In genomic region chr21:29194847-29195246, GRCh38 we compare ENCODE assay signal across 1 cellular context.
TF ChIP-seq lines count a peak whose summit lies in the region.

No MANE protein-coding gene starts in this region.

TF ChIP-seq in HepG2, 621 proteins besides CTCF, POLR2A, EP300 and RAD21 (continued from another document):
- TF ChIP-seq ZNF646 (CRISPR knock-in tag; IDR thresholded peaks at IDR 0.05) (no peak), SATB2 (CRISPR knock-in tag; IDR thresholded peaks at IDR 0.05) (no peak), ETV6 (CRISPR knock-in tag; conservative IDR thresholded peaks at IDR 0.05) (no peak), MED8 (CRISPR knock-in tag; IDR thresholded peaks at IDR 0.05; ENCODE audit: insufficient replicate concordance) (no peak), ATRX (CRISPR knock-in tag; IDR thresholded peaks at IDR 0.05; ENCODE audit: borderline replicate concordance) (no peak), TEAD3 (CRISPR knock-in tag; optimal IDR thresholded peaks at IDR 0.05; ENCODE audit: borderline replicate concordance) (no peak), ZNF605 (CRISPR knock-in tag; IDR thresholded peaks at IDR 0.05) (no peak), REXO4 (CRISPR knock-in tag; IDR thresholded peaks at IDR 0.05; ENCODE audit: borderline replicate concordance) (no peak), ZNF3 (CRISPR knock-in tag; IDR thresholded peaks at IDR 0.05) (no peak), ZNF709 (CRISPR knock-in tag; IDR thresholded peaks at IDR 0.05) (no peak)
- TF ChIP-seq, protein P1, sequence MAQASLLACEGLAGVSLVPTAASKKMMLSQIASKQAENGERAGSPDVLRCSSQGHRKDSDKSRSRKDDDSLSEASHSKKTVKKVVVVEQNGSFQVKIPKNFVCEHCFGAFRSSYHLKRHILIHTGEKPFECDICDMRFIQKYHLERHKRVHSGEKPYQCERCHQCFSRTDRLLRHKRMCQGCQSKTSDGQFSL (CRISPR knock-in tag; IDR thresholded peaks at IDR 0.05) = no peak
TF ChIP-seq in HepG2: peak in this region for 0.
